Comparison of ENCODE assay signal across 1 cellular context in genomic region chr20:3767434-3768341, GRCh38.
A peak's percentile ranks its signal among the peaks of the same experiment; 100 is the strongest.
TF ChIP-seq lines count a peak whose summit lies in the region.

TSS of gene ADISSP (minus strand) at chr20:3767753. CDS start at chr20:3760100, 7,653 bp downstream.

TF ChIP-seq in HepG2, 621 proteins besides CTCF, POLR2A, EP300 and RAD21 (continued from another document and continues in another):
- TF ChIP-seq ZNF503 (CRISPR knock-in tag; IDR thresholded peaks at IDR 0.05) (peak; percentile 77), ZNF354B (CRISPR knock-in tag; IDR thresholded peaks at IDR 0.05) (peak; percentile 6), RARA (CRISPR knock-in tag; IDR thresholded peaks at IDR 0.05) (peak; percentile 28; the same call in 1 of the 2 replicates), HNRNPLL (IDR thresholded peaks at IDR 0.05; ENCODE audit: low read depth, low read length, poor library complexity, severe bottlenecking) (peak; percentile 50), ZSCAN9 (CRISPR knock-in tag; IDR thresholded peaks at IDR 0.05; ENCODE audit: borderline replicate concordance) (peak; percentile 89; the same call in 1 of the 2 replicates), ZKSCAN5 (CRISPR knock-in tag; IDR thresholded peaks at IDR 0.05) (peak; percentile 61), ZKSCAN8 (CRISPR knock-in tag; IDR thresholded peaks at IDR 0.05; ENCODE audit: borderline replicate concordance) (0 out of 2 replicates have a peak, but pooled peaks have one; percentile 19), TEAD3 (CRISPR knock-in tag; optimal IDR thresholded peaks at IDR 0.05; ENCODE audit: borderline replicate concordance) (peak; percentile 22), HNRNPL (IDR thresholded peaks at IDR 0.05; ENCODE audit: low read depth, low read length) (peak; percentile 73; the same call in 1 of the 2 replicates), SMAD1 (CRISPR knock-in tag; IDR thresholded peaks at IDR 0.05; ENCODE audit: borderline replicate concordance, low read depth) (no peak; the same call in 1 of the 2 replicates), GLI4 (CRISPR knock-in tag; IDR thresholded peaks at IDR 0.05; ENCODE audit: borderline replicate concordance) (peak; percentile 92), GATAD2A (CRISPR knock-in tag; IDR thresholded peaks at IDR 0.05) (peak; percentile 48), TFE3 (CRISPR knock-in tag; IDR thresholded peaks at IDR 0.05) (peak; percentile 90), MTA3 (CRISPR knock-in tag; IDR thresholded peaks at IDR 0.05) (0 out of 2 replicates have a peak, but pooled peaks have one; percentile 79), MEIS2 (CRISPR knock-in tag; IDR thresholded peaks at IDR 0.05) (peak; percentile 81), IRF2 (CRISPR knock-in tag; IDR thresholded peaks at IDR 0.05) (peak; percentile 30), ZNF432 (CRISPR knock-in tag; IDR thresholded peaks at IDR 0.05; ENCODE audit: borderline replicate concordance) (no peak), THYN1 (CRISPR knock-in tag; IDR thresholded peaks at IDR 0.05; ENCODE audit: borderline replicate concordance, low read depth) (0 out of 2 replicates have a peak, but pooled peaks have one; percentile 52), MBD4 (IDR thresholded peaks at IDR 0.05; ENCODE audit: borderline replicate concordance, low read length) (no peak), ATF2 (CRISPR knock-in tag; IDR thresholded peaks at IDR 0.05) (peak; percentile 20; the same call in 1 of the 2 replicates), JUND (CRISPR knock-in tag; IDR thresholded peaks at IDR 0.05) (peak; percentile 66), ASH2L (IDR thresholded peaks at IDR 0.05; ENCODE audit: insufficient read length, low read depth, low read length) (peak; percentile 88), PHB2 (IDR thresholded peaks at IDR 0.05; ENCODE audit: partially characterized antibody) (no peak), RERE (CRISPR knock-in tag; IDR thresholded peaks at IDR 0.05; ENCODE audit: low read depth) (0 out of 2 replicates have a peak, but pooled peaks have one; percentile 39), ZNF225 (CRISPR knock-in tag; IDR thresholded peaks at IDR 0.05) (peak; percentile 75), ZNF414 (CRISPR knock-in tag; IDR thresholded peaks at IDR 0.05) (peak; percentile 97), NBN (conservative IDR thresholded peaks at IDR 0.05) (no peak), IRX3 (CRISPR knock-in tag; IDR thresholded peaks at IDR 0.05; ENCODE audit: borderline replicate concordance, low read depth) (peak; percentile 91; the same call in 1 of the 2 replicates), ZNF44 (CRISPR knock-in tag; IDR thresholded peaks at IDR 0.05) (peak; percentile 72), SSRP1 (CRISPR knock-in tag; IDR thresholded peaks at IDR 0.05) (no peak), ZNF605 (CRISPR knock-in tag; IDR thresholded peaks at IDR 0.05) (peak; percentile 94), MAFG (CRISPR knock-in tag; IDR thresholded peaks at IDR 0.05) (no peak), ETV5 (CRISPR knock-in tag; IDR thresholded peaks at IDR 0.05; ENCODE audit: borderline replicate concordance) (peak; percentile 76; the same call in 1 of the 2 replicates)
- TF ChIP-seq, protein P1, sequence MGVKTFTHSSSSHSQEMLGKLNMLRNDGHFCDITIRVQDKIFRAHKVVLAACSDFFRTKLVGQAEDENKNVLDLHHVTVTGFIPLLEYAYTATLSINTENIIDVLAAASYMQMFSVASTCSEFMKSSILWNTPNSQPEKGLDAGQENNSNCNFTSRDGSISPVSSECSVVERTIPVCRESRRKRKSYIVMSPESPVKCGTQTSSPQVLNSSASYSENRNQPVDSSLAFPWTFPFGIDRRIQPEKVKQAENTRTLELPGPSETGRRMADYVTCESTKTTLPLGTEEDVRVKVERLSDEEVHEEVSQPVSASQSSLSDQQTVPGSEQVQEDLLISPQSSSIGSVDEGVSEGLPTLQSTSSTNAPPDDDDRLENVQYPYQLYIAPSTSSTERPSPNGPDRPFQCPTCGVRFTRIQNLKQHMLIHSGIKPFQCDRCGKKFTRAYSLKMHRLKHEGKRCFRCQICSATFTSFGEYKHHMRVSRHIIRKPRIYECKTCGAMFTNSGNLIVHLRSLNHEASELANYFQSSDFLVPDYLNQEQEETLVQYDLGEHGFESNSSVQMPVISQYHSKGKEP (CRISPR knock-in tag; IDR thresholded peaks at IDR 0.05) = no peak
- TF ChIP-seq, protein P2, sequence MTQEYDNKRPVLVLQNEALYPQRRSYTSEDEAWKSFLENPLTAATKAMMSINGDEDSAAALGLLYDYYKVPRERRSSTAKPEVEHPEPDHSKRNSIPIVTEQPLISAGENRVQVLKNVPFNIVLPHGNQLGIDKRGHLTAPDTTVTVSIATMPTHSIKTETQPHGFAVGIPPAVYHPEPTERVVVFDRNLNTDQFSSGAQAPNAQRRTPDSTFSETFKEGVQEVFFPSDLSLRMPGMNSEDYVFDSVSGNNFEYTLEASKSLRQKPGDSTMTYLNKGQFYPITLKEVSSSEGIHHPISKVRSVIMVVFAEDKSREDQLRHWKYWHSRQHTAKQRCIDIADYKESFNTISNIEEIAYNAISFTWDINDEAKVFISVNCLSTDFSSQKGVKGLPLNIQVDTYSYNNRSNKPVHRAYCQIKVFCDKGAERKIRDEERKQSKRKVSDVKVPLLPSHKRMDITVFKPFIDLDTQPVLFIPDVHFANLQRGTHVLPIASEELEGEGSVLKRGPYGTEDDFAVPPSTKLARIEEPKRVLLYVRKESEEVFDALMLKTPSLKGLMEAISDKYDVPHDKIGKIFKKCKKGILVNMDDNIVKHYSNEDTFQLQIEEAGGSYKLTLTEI (CRISPR knock-in tag; conservative IDR thresholded peaks at IDR 0.05) = no peak
- TF ChIP-seq, protein P3, sequence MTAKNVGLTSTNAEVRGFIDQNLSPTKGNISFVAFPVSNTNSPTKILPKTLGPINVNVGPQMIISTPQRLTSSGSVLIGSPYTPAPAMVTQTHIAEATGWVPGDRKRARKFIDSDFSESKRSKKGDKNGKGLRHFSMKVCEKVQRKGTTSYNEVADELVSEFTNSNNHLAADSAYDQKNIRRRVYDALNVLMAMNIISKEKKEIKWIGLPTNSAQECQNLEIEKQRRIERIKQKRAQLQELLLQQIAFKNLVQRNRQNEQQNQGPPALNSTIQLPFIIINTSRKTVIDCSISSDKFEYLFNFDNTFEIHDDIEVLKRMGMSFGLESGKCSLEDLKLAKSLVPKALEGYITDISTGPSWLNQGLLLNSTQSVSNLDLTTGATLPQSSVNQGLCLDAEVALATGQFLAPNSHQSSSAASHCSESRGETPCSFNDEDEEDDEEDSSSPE (CRISPR knock-in tag; IDR thresholded peaks at IDR 0.05) = peak; percentile 96
- TF ChIP-seq, protein P4, sequence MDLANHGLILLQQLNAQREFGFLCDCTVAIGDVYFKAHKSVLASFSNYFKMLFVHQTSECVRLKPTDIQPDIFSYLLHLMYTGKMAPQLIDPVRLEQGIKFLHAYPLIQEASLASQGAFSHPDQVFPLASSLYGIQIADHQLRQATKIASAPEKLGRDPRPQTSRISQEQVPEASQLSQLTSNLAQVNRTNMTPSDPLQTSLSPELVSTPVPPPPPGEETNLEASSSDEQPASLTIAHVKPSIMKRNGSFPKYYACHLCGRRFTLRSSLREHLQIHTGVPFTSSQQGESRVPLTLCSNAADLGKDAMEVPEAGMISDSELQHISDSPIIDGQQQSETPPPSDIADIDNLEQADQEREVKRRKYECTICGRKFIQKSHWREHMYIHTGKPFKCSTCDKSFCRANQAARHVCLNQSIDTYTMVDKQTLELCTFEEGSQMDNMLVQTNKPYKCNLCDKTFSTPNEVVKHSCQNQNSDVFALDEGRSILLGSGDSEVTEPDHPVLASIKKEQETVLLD (CRISPR knock-in tag; IDR thresholded peaks at IDR 0.05; ENCODE audit: low read depth) = no peak; the same call in 1 of the 2 replicates
- TF ChIP-seq, protein P5, sequence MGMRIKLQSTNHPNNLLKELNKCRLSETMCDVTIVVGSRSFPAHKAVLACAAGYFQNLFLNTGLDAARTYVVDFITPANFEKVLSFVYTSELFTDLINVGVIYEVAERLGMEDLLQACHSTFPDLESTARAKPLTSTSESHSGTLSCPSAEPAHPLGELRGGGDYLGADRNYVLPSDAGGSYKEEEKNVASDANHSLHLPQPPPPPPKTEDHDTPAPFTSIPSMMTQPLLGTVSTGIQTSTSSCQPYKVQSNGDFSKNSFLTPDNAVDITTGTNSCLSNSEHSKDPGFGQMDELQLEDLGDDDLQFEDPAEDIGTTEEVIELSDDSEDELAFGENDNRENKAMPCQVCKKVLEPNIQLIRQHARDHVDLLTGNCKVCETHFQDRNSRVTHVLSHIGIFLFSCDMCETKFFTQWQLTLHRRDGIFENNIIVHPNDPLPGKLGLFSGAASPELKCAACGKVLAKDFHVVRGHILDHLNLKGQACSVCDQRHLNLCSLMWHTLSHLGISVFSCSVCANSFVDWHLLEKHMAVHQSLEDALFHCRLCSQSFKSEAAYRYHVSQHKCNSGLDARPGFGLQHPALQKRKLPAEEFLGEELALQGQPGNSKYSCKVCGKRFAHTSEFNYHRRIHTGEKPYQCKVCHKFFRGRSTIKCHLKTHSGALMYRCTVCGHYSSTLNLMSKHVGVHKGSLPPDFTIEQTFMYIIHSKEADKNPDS (CRISPR knock-in tag; IDR thresholded peaks at IDR 0.05) = peak; percentile 81; the same call in 1 of the 2 replicates
